8 cellular contexts compared by ENCODE assay signal in genomic region chr12:89461190-89461589, GRCh38.
DNase-seq lines count a peak whose midpoint lies in the region; ATAC-seq and TF ChIP-seq lines count a peak whose summit lies in the region.

No MANE protein-coding gene starts in this region.

- H2AK9ac ChIP-seq in IMR-90 (replicated peaks; ENCODE audit: low read depth, low read length, poor library complexity), result peak overlapping the region; percentile 51

- CTCF ChIA-PET in IMR-90 (lab: Yijun Ruan, JAX), result interaction anchor here (1.1 to 2.8 kb wide), 4 partner anchors 109 to 444 kb away, joined by 4 to 12 read pairs (median 4); partner anchors contain the start of gene DUSP6

- no peaks in the 10 kb centered on the region for H3K9me3 Mint-ChIP-seq in endodermal cell
- no peaks in the 10 kb centered on the region for H3K9me3 Mint-ChIP-seq in nephron progenitor cell

- in situ Hi-C loops in IMR-90 (cut with MboI; ENCODE audit: low sequenced_read_pairs), result no loop called here

- peak overlapping the region; percentile 99; the same call in 1 of the 2 replicates for H3K18ac ChIP-seq in IMR-90 (ENCODE audit: low read depth, low read length)

- POLR2A ChIA-PET in IMR-90 (lab: Charles Lee; ENCODE audit: unreplicated experiment), result interaction anchor here (0.7 to 2.0 kb wide), 4 partner anchors 106 to 114 kb away, joined by 3 to 9 read pairs (median 6); partner anchors contain the start of gene DUSP6

- peaks cover 16% of the 10 kb centered on the region for H3K4me1 Mint-ChIP-seq in endodermal cell
- H3K4me1 Mint-ChIP-seq in nephron progenitor cell, result peaks cover 52% of the 10 kb centered on the region

- peaks cover 10% of the 10 kb centered on the region for H3K79me2 ChIP-seq in DND-41 (ENCODE audit: insufficient read depth, low read length)

- peak overlapping the region; percentile 54 for H3K56ac ChIP-seq in IMR-90 (ENCODE audit: extremely low read depth, insufficient read depth, low read length)

- no peaks in the 10 kb centered on the region for H3K27me3 Mint-ChIP-seq in endodermal cell (ENCODE audit: insufficient read depth)
- H3K27me3 Mint-ChIP-seq in nephron progenitor cell (ENCODE audit: low read depth, poor library complexity), result no peaks in the 10 kb centered on the region

- H3K36me3 Mint-ChIP-seq in endodermal cell (ENCODE audit: low read depth) (no peaks in the 10 kb centered on the region), nephron progenitor cell (ENCODE audit: low read depth) (no peaks in the 10 kb centered on the region)

- H3K9ac ChIP-seq in DND-41 (ENCODE audit: low read depth, low read length) (peak overlapping the region; percentile 37; the same call in 1 of the 2 replicates), IMR-90 (ENCODE audit: low read depth, low read length) (no peak overlapping the region; the same call in 1 of the 2 replicates), endodermal cell (ENCODE audit: extremely low read depth, low read length, poor library complexity, severe bottlenecking) (no peak overlapping the region)

- H3K27ac Mint-ChIP-seq in endodermal cell (no peak overlapping the region), nephron progenitor cell (no peak overlapping the region)

- intact Hi-C loops in IMR-90 (cut with micrococcal nuclease), result loop anchor here (1.0 to 5.0 kb wide), 4 partner anchors 109 to 442 kb away; partner anchors contain the start of gene DUSP6

- H3K14ac ChIP-seq in IMR-90 (replicated peaks; ENCODE audit: low read depth, low read length), result peak overlapping the region; percentile 47; the same call in 1 of the 2 replicates

- H2AFZ ChIP-seq in DND-41 (ENCODE audit: low read depth, low read length) (no peak overlapping the region), IMR-90 (replicated peaks; ENCODE audit: low read length, poor library complexity) (no peak overlapping the region)

- BruUV-seq in IMR-90 (replicated peaks; lab: Mats Ljungman, UMichigan), result no TSS peak

- H3K36me3 ChIP-seq in DND-41 (ENCODE audit: insufficient read depth, low read length), result peaks cover 31% of the 10 kb centered on the region
- H3K36me3 ChIP-seq in IMR-90 (ENCODE audit: control insufficient read depth, insufficient read depth, low read length), result no peaks in the 10 kb centered on the region
- H3K36me3 ChIP-seq in endodermal cell (ENCODE audit: control insufficient read depth, insufficient read depth, low read length), result no peaks in the 10 kb centered on the region

- dilution Hi-C loops in IMR-90 (cut with HindIII; ENCODE audit: low sequenced_read_pairs, unreplicated experiment), result loop anchor here (25.0 kb wide), 1 partner anchor 424 kb away; no protein-coding TSS in a partner anchor

- TF ChIP-seq RAD21 in IMR-90 (IDR thresholded peaks at IDR 0.05; ENCODE audit: low read length), result no peak

- H4K20me1 ChIP-seq in DND-41 (ENCODE audit: insufficient read depth, low read length) (no peaks in the 10 kb centered on the region), IMR-90 (ENCODE audit: insufficient read depth, low read length) (no peaks in the 10 kb centered on the region)

- H3K4me3 ChIP-seq in DND-41 (ENCODE audit: low read depth in 1 of 2, low read length in 2 of 2), result no peak overlapping the region
- no peak overlapping the region for H3K4me3 ChIP-seq in IMR-90 (ENCODE audit: insufficient read depth, low read depth, low read length)
- H3K4me3 ChIP-seq in endodermal cell (ENCODE audit: low read length), result no peak overlapping the region

- no peaks in the 10 kb centered on the region for H3K9me3 ChIP-seq in DND-41 (ENCODE audit: insufficient read depth, low read length, severe bottlenecking)
- no peaks in the 10 kb centered on the region for H3K9me3 ChIP-seq in IMR-90 (ENCODE audit: control insufficient read depth, insufficient read depth, low read length)
- no peaks in the 10 kb centered on the region for H3K9me3 ChIP-seq in endodermal cell (ENCODE audit: control insufficient read depth, low read length)

- H3K4me2 ChIP-seq in DND-41 (ENCODE audit: insufficient read depth, low read length) (peak overlapping the region; percentile 57), IMR-90 (ENCODE audit: low read depth, low read length) (peak overlapping the region; percentile 81; the same call in 1 of the 2 replicates)

- H3K23ac ChIP-seq in IMR-90 (ENCODE audit: low read depth, low read length), result peak overlapping the region; percentile 94; the same call in 1 of the 2 replicates

- TF ChIP-seq CTCF in DND-41 (IDR thresholded peaks at IDR 0.05; ENCODE audit: borderline replicate concordance, extremely low read depth, low read length, poor library complexity, severe bottlenecking) (no peak), IMR-90 (conservative IDR thresholded peaks at IDR 0.05; ENCODE audit: low read depth, low read length) (no peak), endodermal cell (conservative IDR thresholded peaks at IDR 0.05) (no peak), nephron progenitor cell (IDR thresholded peaks at IDR 0.05) (no peak)

- H3K79me1 ChIP-seq in IMR-90 (ENCODE audit: low read depth in 1 of 2, low read length in 2 of 2), result peaks cover 0 to 11% of the 10 kb centered on the region in 2 experiments; a peak in 2 of 4 replicates

- H2BK20ac ChIP-seq in IMR-90 (ENCODE audit: low read depth, low read length), result peak overlapping the region; percentile 94

- TF ChIP-seq POLR2A in IMR-90 (IDR thresholded peaks at IDR 0.05; ENCODE audit: low read depth, low read length), result no peak

- H3K4me1 ChIP-seq in DND-41 (ENCODE audit: insufficient read depth, low read length) (peaks cover 50% of the 10 kb centered on the region), IMR-90 (ENCODE audit: control insufficient read depth, insufficient read depth, low read length) (peaks cover 6% of the 10 kb centered on the region), endodermal cell (ENCODE audit: control insufficient read depth, insufficient read depth, low read length) (peaks cover 3% of the 10 kb centered on the region)

- peak overlapping the region; percentile 88 for H2BK5ac ChIP-seq in IMR-90 (ENCODE audit: low read depth, low read length, poor library complexity, severe bottlenecking)

- peak overlapping the region; percentile 92; the same call in 1 of the 2 replicates for H3K4ac ChIP-seq in IMR-90 (ENCODE audit: low read depth, low read length)

- H2BK120ac ChIP-seq in IMR-90 (ENCODE audit: low read depth, low read length), result peak overlapping the region; percentile 88

- DNase-seq in DND-41 (no peak), IMR-90 (peak; percentile 25), endodermal cell (no peak), nephron progenitor cell (no peak), NCI-H1417 treated with DMSO at 0.1 percent for 48 hours (lab: John Stamatoyannopoulos, UW) (no peak), substantia nigra (lab: John Stamatoyannopoulos, UW) (no peak)
- DNase-seq in effector CD4-positive, alpha-beta T cell, result no peak

- ATAC-seq in DND-41 (ENCODE audit: insufficient read depth, low read depth) (peak; percentile 24; the same call in 2 of the 3 replicates), IMR-90 (ENCODE audit: low read depth) (peak; percentile 50), HG03457 (IDR thresholded peaks at IDR 0.05; ENCODE audit: unreplicated experiment) (no peak)

- H3K4me3 Mint-ChIP-seq in endodermal cell (no peak overlapping the region), nephron progenitor cell (peak overlapping the region; percentile 13)

- peak overlapping the region; percentile 67 for H4K5ac ChIP-seq in IMR-90 (ENCODE audit: low read depth, low read length)

- WGBS in IMR-90 (ENCODE audit: extremely low coverage in 2 of 2, insufficient read length in 1 of 2), 2 experiments, result no CpG with 5 or more reads among the region's 4 CpGs
- 59 to 78% methylated on average over 4 of the region's 4 CpGs for WGBS in endodermal cell (ENCODE audit: insufficient coverage in 1 of 2, insufficient read length in 1 of 2), 2 experiments

- H2BK15ac ChIP-seq in IMR-90 (ENCODE audit: low read depth, low read length), result peak overlapping the region; percentile 80; the same call in 2 of the 3 replicates

- peak overlapping the region; percentile 1 to 90; a peak in 2 of 4 replicates for H4K8ac ChIP-seq in IMR-90 (ENCODE audit: low read depth in 2 of 2, low read length in 2 of 2)

- H3K27me3 ChIP-seq in DND-41 (ENCODE audit: insufficient read depth, low read length, poor library complexity) (no peaks in the 10 kb centered on the region), IMR-90 (ENCODE audit: control insufficient read depth, insufficient read depth, low read length) (no peaks in the 10 kb centered on the region), endodermal cell (ENCODE audit: control insufficient read depth, insufficient read depth, low read length, poor library complexity, severe bottlenecking) (no peaks in the 10 kb centered on the region)

- peak overlapping the region; percentile 84 for H2AK5ac ChIP-seq in IMR-90 (ENCODE audit: low read depth, low read length)

- H3K27ac ChIP-seq in DND-41 (ENCODE audit: low read length) (peak overlapping the region; percentile 71), IMR-90 (ENCODE audit: insufficient read depth, low read length) (peak overlapping the region; percentile 56), endodermal cell (ENCODE audit: low read depth, low read length) (peak overlapping the region; percentile 15), substantia nigra (ENCODE audit: low read depth, low read length, poor library complexity, severe bottlenecking) (no peak overlapping the region)

- H3K9me1 ChIP-seq in IMR-90 (ENCODE audit: insufficient read depth, low read length), result no peaks in the 10 kb centered on the region

- peak overlapping the region; percentile 81 for H4K91ac ChIP-seq in IMR-90 (ENCODE audit: insufficient read depth, low read depth, low read length)

TF ChIP-seq in IMR-90, 13 proteins besides CTCF, POLR2A, EP300 and RAD21 (continues in another document):
- TF ChIP-seq SMC3 (IDR thresholded peaks at IDR 0.05; ENCODE audit: low read depth, low read length) (no peak), NFE2L2 (IDR thresholded peaks at IDR 0.05; ENCODE audit: low read depth, low read length) (no peak), RCOR1 (IDR thresholded peaks at IDR 0.05; ENCODE audit: insufficient replicate concordance, low read length) (no peak), ELK1 (IDR thresholded peaks at IDR 0.05; ENCODE audit: borderline replicate concordance, low read depth, low read length) (no peak)
